Comparison of ENCODE assay signal across 10 cellular contexts in the genomic region with DNA sequence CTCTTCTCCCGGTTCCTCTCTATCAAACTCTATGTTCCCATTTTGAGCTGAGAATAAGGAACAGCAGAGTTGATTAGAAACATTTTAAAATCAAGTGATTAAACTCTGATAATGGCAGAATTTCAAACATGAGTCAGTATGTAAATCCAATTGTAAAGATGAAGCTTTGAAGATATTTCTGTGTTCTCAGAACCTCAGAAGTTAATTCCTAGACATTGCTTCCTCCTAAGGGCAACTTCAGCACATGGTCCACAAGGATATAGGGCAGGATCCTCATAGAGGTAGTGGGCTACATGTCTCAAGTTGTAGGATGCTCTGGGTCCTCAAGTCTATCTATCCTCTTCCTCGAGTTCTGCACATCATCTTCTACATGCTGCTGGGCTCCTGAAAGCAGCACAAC. TPM values are rescaled to one million over a fixed set of nuclear protein-coding genes. Genes with fewer than 3 reads are reported as not detected.
DNase-seq lines count a peak whose midpoint lies in the region; ATAC-seq and TF ChIP-seq lines count a peak whose summit lies in the region.
"Had no signal": no experiment of that assay in that cellular context is flagged by ENCODE, and none has a peak within 500 bp of the region (broad histone marks: within the 10 kb centered on the region; RNA-seq: fewer than 3 reads in every experiment).

No MANE protein-coding gene starts in this region.

- POLR2A ChIA-PET in AG04450 (lab: Yijun Ruan, JAX), result no interaction called here
- POLR2A ChIA-PET in PC-3 (lab: Charles Lee; ENCODE audit: unreplicated experiment), result interaction anchor here (0.6 kb wide), 2 partner anchors 11 to 99 kb away, joined by 3 to 4 read pairs; no protein-coding TSS in a partner anchor

- no peaks in the 10 kb centered on the region for H3K9me3 ChIP-seq in AG04450 (ENCODE audit: control insufficient read depth, insufficient read depth, low read length)
- H3K9me3 ChIP-seq in PC-3 (ENCODE audit: low read length), result no peaks in the 10 kb centered on the region
- H3K9me3 ChIP-seq in BE2C, result no peaks in the 10 kb centered on the region

- H3K27me3 Mint-ChIP-seq in natural killer cell treated with Interleukin-12 subunit alpha and Interleukin-12 subunit beta and Interleukin-15 and Interleukin-18, amount 100 ng/mL, for 72 hours, result no peaks in the 10 kb centered on the region

- H3K36me3 ChIP-seq in PC-3 (ENCODE audit: low read depth, low read length) (no peaks in the 10 kb centered on the region), BE2C (no peaks in the 10 kb centered on the region)

- H3K4me1 ChIP-seq in PC-3 (ENCODE audit: insufficient read depth, low read length) (peaks cover 47% of the 10 kb centered on the region), foreskin keratinocyte (peaks cover 38% of the 10 kb centered on the region), BE2C (peaks cover 31% of the 10 kb centered on the region)

- no peak overlapping the region for H3K27ac Mint-ChIP-seq in natural killer cell treated with Interleukin-12 subunit alpha and Interleukin-12 subunit beta and Interleukin-15 and Interleukin-18, amount 100 ng/mL, for 72 hours

- H3K9ac ChIP-seq in PC-3 (ENCODE audit: low read length), result peak overlapping the region; percentile 21; the same call in 1 of the 2 replicates

- TF ChIP-seq CTCF in AG04450 (IDR thresholded peaks at IDR 0.05; ENCODE audit: low read depth, low read length) (no peak), PC-3 (conservative IDR thresholded peaks at IDR 0.05; ENCODE audit: low read depth, low read length) (no peak), foreskin keratinocyte (conservative IDR thresholded peaks at IDR 0.05) (no peak), BE2C (IDR thresholded peaks at IDR 0.05; ENCODE audit: low read depth, low read length) (no peak)

- ATAC-seq in GM19372 (IDR thresholded peaks at IDR 0.05; ENCODE audit: low read depth, unreplicated experiment), result peak; percentile 3
- peak; percentile 58 for ATAC-seq in PC-3
- peak; percentile 8 for ATAC-seq in foreskin keratinocyte
- ATAC-seq in natural killer cell treated with Interleukin-12 subunit alpha and Interleukin-12 subunit beta and Interleukin-15 and Interleukin-18, amount 100 ng/mL, for 72 hours, result no peak

- no peaks in the 10 kb centered on the region for H4K20me1 ChIP-seq in PC-3 (ENCODE audit: low read length)

- intact Hi-C loops in PC-3 (cut with micrococcal nuclease), result loop anchor here (2.0 to 10.0 kb wide), 3 partner anchors 63 to 884 kb away; no protein-coding TSS in a partner anchor

- no peak for DNase-seq in AG04450 (ENCODE audit: low read depth, low spot score)
- no peak for DNase-seq in PC-3
- DNase-seq in foreskin keratinocyte, result no peak
- DNase-seq in natural killer cell treated with Interleukin-12 subunit alpha and Interleukin-12 subunit beta and Interleukin-15 and Interleukin-18, amount 100 ng/mL, for 72 hours (ENCODE audit: low spot score), result no peak
- no peak for DNase-seq in BE2C
- DNase-seq in inferior parietal cortex (ENCODE audit: extremely low spot score), result no peak
- DNase-seq in MV-4-11 (lab: John Stamatoyannopoulos, UW), result no peak
- DNase-seq: midbrain, NCI-H187 treated with DMSO at 0.1 percent for 48 hours had no signal

- no peak overlapping the region for H3K4me3 Mint-ChIP-seq in natural killer cell treated with Interleukin-12 subunit alpha and Interleukin-12 subunit beta and Interleukin-15 and Interleukin-18, amount 100 ng/mL, for 72 hours

- H3K27ac ChIP-seq in AG04450 (ENCODE audit: low read depth, low read length) (peak overlapping the region; percentile 85), PC-3 (ENCODE audit: low read length) (peak overlapping the region; percentile 76), foreskin keratinocyte (peak overlapping the region; percentile 18)

- H3K27me3 ChIP-seq in AG04450 (ENCODE audit: control insufficient read depth, insufficient read depth, low read length), result no peaks in the 10 kb centered on the region
- no peaks in the 10 kb centered on the region for H3K27me3 ChIP-seq in PC-3 (ENCODE audit: low read length)
- H3K27me3 ChIP-seq in foreskin keratinocyte, result no peaks in the 10 kb centered on the region
- H3K27me3 ChIP-seq in BE2C, result no peaks in the 10 kb centered on the region

- CTCF ChIA-PET in AG04450 (lab: Charles Lee), result interaction anchor here (0.7 to 3.2 kb wide), 4 partner anchors 11 to 500 kb away, joined by 3 to 22 read pairs (median 4); no protein-coding TSS in a partner anchor
- CTCF ChIA-PET in PC-3 (lab: Charles Lee), result interaction anchor here (0.5 to 2.5 kb wide), 3 partner anchors 14 to 487 kb away, joined by 3 to 8 read pairs (median 3); no protein-coding TSS in a partner anchor

- H3K36me3 Mint-ChIP-seq in natural killer cell treated with Interleukin-12 subunit alpha and Interleukin-12 subunit beta and Interleukin-15 and Interleukin-18, amount 100 ng/mL, for 72 hours, result no peaks in the 10 kb centered on the region

- peak overlapping the region; percentile 56 for H3K4me2 ChIP-seq in PC-3 (ENCODE audit: low read length)

- H3K79me2 ChIP-seq in PC-3 (ENCODE audit: low read length), result no peaks in the 10 kb centered on the region

- no peaks in the 10 kb centered on the region for H3K9me2 ChIP-seq in PC-3 (replicated peaks; ENCODE audit: low read length)

- H3K4me3 ChIP-seq in AG04450 (ENCODE audit: low read depth, low read length), result no peak overlapping the region
- H3K4me3 ChIP-seq in PC-3 (ENCODE audit: low read length), result peak overlapping the region; percentile 8; the same call in 1 of the 2 replicates
- H3K4me3 ChIP-seq in BE2C (ENCODE audit: low read depth, low read length), result no peak overlapping the region

- peak overlapping the region; percentile 46 for H2AFZ ChIP-seq in PC-3 (ENCODE audit: low read length)

- no TSS peak for BruUV-seq in PC-3 (replicated peaks; lab: Mats Ljungman, UMichigan)

- H3F3A ChIP-seq in PC-3 (ENCODE audit: low read length, unreplicated experiment), result no peaks in the 10 kb centered on the region

- no peaks in the 10 kb centered on the region for H3K9me3 Mint-ChIP-seq in natural killer cell treated with Interleukin-12 subunit alpha and Interleukin-12 subunit beta and Interleukin-15 and Interleukin-18, amount 100 ng/mL, for 72 hours

- peaks cover 7 to 22% of the 10 kb centered on the region in 2 donors for H3K4me1 Mint-ChIP-seq in natural killer cell treated with Interleukin-12 subunit alpha and Interleukin-12 subunit beta and Interleukin-15 and Interleukin-18, amount 100 ng/mL, for 72 hours (ENCODE audit: low read depth in 2 of 2)

RNA-seq across cellular contexts. Expression of gene QPCT, which starts 46.3 kb away (rescaled TPM):
- polyA plus RNA-seq in AG04450 (2011; rRNA removed) (8.3 and 11.2 TPM in 2 replicates), foreskin keratinocyte (4.0 and 6.4 TPM in 2 replicates)
- 7.7 and 10.6 TPM in 2 replicates for polyA minus RNA-seq in AG04450 (2011; rRNA and poly(A)+ RNA removed)
- total RNA-seq in PC-3 (2014; rRNA removed) (not detected in 2 replicates), foreskin keratinocyte (5.9 and 6.6 TPM in 2 replicates)
- total RNA-seq in natural killer cell treated with Interleukin-12 subunit alpha and Interleukin-12 subunit beta and Interleukin-15 and Interleukin-18, amount 100 ng/mL, for 72 hours, result 1 to 10 TPM in 1 of 2 donors, under 1 TPM in 1; 0.33 to 1.5 TPM
- 7.5 TPM for polyA plus RNA-seq in BE2C (2012; ENCODE audit: insufficient read depth, insufficient read length, low read depth)

Comparison
In these comparisons a context has a peak if more than half of its experiments do, and no peak if none do; other contexts are left out.
1. H3K27ac ChIP-seq: peak in every context shown above with its lines; median percentile 85 in AG04450; 76 in PC-3; 18 in foreskin keratinocyte.
2. ATAC-seq: peak in GM19372 (single experiment), PC-3 (single experiment) and foreskin keratinocyte (single experiment); none in natural killer cell treated with Interleukin-12 subunit alpha and Interleukin-12 subunit beta and Interleukin-15 and Interleukin-18, amount 100 ng/mL, for 72 hours (0 of 2).